1 cellular context compared by ENCODE assay signal in genomic region chr19:35717665-35718344, GRCh38.
TF ChIP-seq lines count a peak whose summit lies in the region.

TSS of gene KMT2B (plus strand) at chr19:35718003. CDS start at chr19:35718019, 16 bp downstream.

TF ChIP-seq in K562, 482 proteins besides CTCF, POLR2A, EP300 and RAD21 (continued from another document):
- TF ChIP-seq UBTF (IDR thresholded peaks at IDR 0.05; ENCODE audit: borderline replicate concordance in 1 of 2, low read depth in 2 of 2, low read length in 2 of 2) (0 out of 4 replicates have a peak, but pooled peaks have one; percentile 17 to 37), ATF7 (IDR thresholded peaks at IDR 0.05) (peak; percentile 50; the same call in 1 of the 2 replicates), USF2 (CRISPR knock-in tag; IDR thresholded peaks at IDR 0.05) (no peak), CBFA2T2 (conservative IDR thresholded peaks at IDR 0.05) (no peak), SRSF7 (optimal IDR thresholded peaks at IDR 0.05; ENCODE audit: low read depth, low read length) (no peak), CC2D1A (IDR thresholded peaks at IDR 0.05) (no peak), GABPA (tag; conservative IDR thresholded peaks at IDR 0.05; ENCODE audit: low read depth) (peak; percentile 82), SETDB1 (IDR thresholded peaks at IDR 0.05; ENCODE audit: low read length) (no peak), ATF2 (CRISPR knock-in tag; IDR thresholded peaks at IDR 0.05) (no peak), MTA3 (IDR thresholded peaks at IDR 0.05; ENCODE audit: borderline replicate concordance) (peak; percentile 6; the same call in 1 of the 2 replicates), HDAC2 (IDR thresholded peaks at IDR 0.05) (no peak), RBFOX2 (IDR thresholded peaks at IDR 0.05; ENCODE audit: low read depth, low read length) (peak; percentile 67), ZNF395 (CRISPR knock-in tag; IDR thresholded peaks at IDR 0.05) (peak; percentile 72; the same call in 1 of the 2 replicates), FOXJ2 (tag; IDR thresholded peaks at IDR 0.05) (peak; percentile 14), ZNF639 (CRISPR knock-in tag; conservative IDR thresholded peaks at IDR 0.05 in 1 of 2, IDR thresholded peaks at IDR 0.05 in 1 of 2) (peak in 1 of 2 experiments; percentile 99; a peak in 2 of 4 replicates), CREB5 (CRISPR knock-in tag; IDR thresholded peaks at IDR 0.05) (no peak), SIN3A (IDR thresholded peaks at IDR 0.05; ENCODE audit: borderline replicate concordance in 2 of 2, control insufficient read depth in 1 of 2, low read depth in 2 of 2, low read length in 2 of 2) (peak in 1 of 2 experiments; percentile 24; a peak in 1 of 4 replicates), NR1H2 (CRISPR knock-in tag; IDR thresholded peaks at IDR 0.05) (no peak), CREB1 (IDR thresholded peaks at IDR 0.05) (peak; percentile 90), CREB1 (CRISPR knock-in tag; IDR thresholded peaks at IDR 0.05) (peak; percentile 79), FOSL1 (tag; conservative IDR thresholded peaks at IDR 0.05) (peak; percentile 31; the same call in 1 of the 2 replicates), CBFA2T3 (IDR thresholded peaks at IDR 0.05) (no peak), ZFPM2 (CRISPR knock-in tag; IDR thresholded peaks at IDR 0.05) (no peak), RBBP5 (IDR thresholded peaks at IDR 0.05; ENCODE audit: borderline replicate concordance, insufficient read depth, low read length, poor library complexity, severe bottlenecking) (peak; percentile 42), BCLAF1 (IDR thresholded peaks at IDR 0.05; ENCODE audit: borderline replicate concordance in 1 of 2, control insufficient read depth in 1 of 2, low read depth in 2 of 2, low read length in 1 of 2) (0 out of 4 replicates have a peak, but pooled peaks of 1 of the 2 experiments have one; percentile 10), MXD1 (CRISPR knock-in tag; IDR thresholded peaks at IDR 0.05; ENCODE audit: borderline replicate concordance, poor library complexity, severe bottlenecking) (peak; percentile 1), KLF1 (tag; IDR thresholded peaks at IDR 0.05) (no peak), ZNF778 (CRISPR knock-in tag; IDR thresholded peaks at IDR 0.05) (no peak), HEY1 (CRISPR knock-in tag; IDR thresholded peaks at IDR 0.05; ENCODE audit: borderline replicate concordance) (no peak)
